In the genomic region with DNA sequence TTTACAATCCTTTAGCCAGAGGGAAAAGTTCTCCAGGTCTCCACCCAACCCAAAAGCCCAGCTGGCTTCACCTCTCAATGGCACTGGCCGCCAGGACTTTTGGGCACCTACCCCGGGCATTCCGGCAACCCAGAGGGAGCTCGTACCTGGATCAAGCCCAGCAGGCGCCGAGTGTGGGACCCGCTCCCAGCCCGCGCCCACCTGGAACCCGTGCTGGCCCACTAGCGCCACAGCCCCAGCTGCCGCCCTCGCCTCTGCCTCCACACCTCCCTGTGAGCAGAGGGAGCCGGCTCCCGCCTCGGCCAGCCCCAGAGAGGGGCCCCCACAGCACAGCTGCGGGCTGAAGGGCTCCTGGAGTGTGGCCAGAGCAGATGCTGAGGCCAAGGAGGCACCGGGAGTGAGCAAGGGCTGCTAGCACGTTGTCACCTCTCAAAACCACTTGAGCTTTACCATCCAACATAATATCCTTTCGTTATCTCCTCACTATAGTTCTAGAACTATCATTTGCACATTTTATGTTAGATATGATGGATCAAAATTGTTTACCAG, we compare ENCODE assay signal across 24 cellular contexts.
"Had no signal": no experiment of that assay in that cellular context is flagged by ENCODE, and none has a peak within 500 bp of the region (broad histone marks: within the 10 kb centered on the region; RNA-seq: fewer than 3 reads in every experiment).

No MANE protein-coding gene starts in this region.

- H2AFZ ChIP-seq: PC-9 had no signal

- H3K27ac ChIP-seq: PC-9, SK-N-MC, WERI-Rb-1 had no signal

- H3K27ac Mint-ChIP-seq: activated CD4-positive, alpha-beta memory T cell treated with anti-CD3 and anti-CD28 coated beads, Interleukin-2, amount 10 ng/mL, durations not matched to agents 7 days and 5 days; activated naive CD4-positive, alpha-beta T cell treated with anti-CD3 and anti-CD28 coated beads, Interleukin-2, amount 10 ng/mL, durations not matched to agents 7 days and 5 days; activated naive CD8-positive, alpha-beta T cell; activated naive CD8-positive, alpha-beta T cell treated with anti-CD3 and anti-CD28 coated beads, Interleukin-2, amount 50 U/mL, for 24 hours; IgD-negative memory B cell had no signal

- DNase-seq: activated CD4-positive, alpha-beta memory T cell treated with anti-CD3 and anti-CD28 coated beads, Interleukin-2, amount 10 ng/mL, durations not matched to agents 7 days and 5 days; activated CD4-positive, alpha-beta T cell treated with anti-CD3 and anti-CD28 coated beads for 1 hour; activated CD4-positive, alpha-beta T cell treated with anti-CD3 and anti-CD28 coated beads for 48 hours; activated CD4-positive, CD25-positive, alpha-beta regulatory T cell; activated CD8-positive, alpha-beta memory T cell treated with anti-CD3 and anti-CD28 coated beads for 24 hours; activated CD8-positive, alpha-beta memory T cell treated with anti-CD3 and anti-CD28 coated beads, Interleukin-2, amount 10 ng/mL, durations not matched to agents 7 days and 5 days; activated CD8-positive, alpha-beta memory T cell treated with anti-CD3 and anti-CD28 coated beads, Interleukin-2, amount 50 U/mL, for 48 hours; activated effector memory CD4-positive, alpha-beta T cell treated with Interleukin-2 at 50 U/mL for 16 hours; activated naive CD4-positive, alpha-beta T cell treated with anti-CD3 and anti-CD28 coated beads, Interleukin-2, amount 10 ng/mL, durations not matched to agents 7 days and 5 days; activated naive CD8-positive, alpha-beta T cell treated with anti-CD3 and anti-CD28 coated beads, Interleukin-2, amount 50 U/mL, for 24 hours; activated T-cell treated with anti-CD3 and anti-CD28 coated beads, Interleukin-2, amount 50 U/mL, for 48 hours; anterior cingulate cortex; caudate nucleus; cerebellar nuclear complex; KBM-7; NCI-H146; NCI-H187 treated with DMSO at 0.1 percent for 48 hours; PC-9; T1000; WERI-Rb-1 had no signal

- H3K4me1 Mint-ChIP-seq: brain had no signal

- H3K36me3 Mint-ChIP-seq: activated naive CD4-positive, alpha-beta T cell treated with anti-CD3 and anti-CD28 coated beads, Interleukin-2, amount 10 ng/mL, durations not matched to agents 7 days and 5 days; activated naive CD8-positive, alpha-beta T cell; brain had no signal

- H3K27me3 Mint-ChIP-seq: activated CD4-positive, alpha-beta memory T cell treated with anti-CD3 and anti-CD28 coated beads, Interleukin-2, amount 10 ng/mL, durations not matched to agents 7 days and 5 days; activated CD8-positive, alpha-beta memory T cell treated with anti-CD3 and anti-CD28 coated beads, Interleukin-2, amount 10 ng/mL, durations not matched to agents 7 days and 5 days; activated naive CD8-positive, alpha-beta T cell treated with anti-CD3 and anti-CD28 coated beads, Interleukin-2, amount 50 U/mL, for 24 hours; brain had no signal

- H3K36me3 ChIP-seq: WERI-Rb-1 had no signal

- H3K4me3 Mint-ChIP-seq: activated CD4-positive, alpha-beta memory T cell treated with anti-CD3 and anti-CD28 coated beads, Interleukin-2, amount 10 ng/mL, durations not matched to agents 7 days and 5 days; activated CD8-positive, alpha-beta memory T cell treated with anti-CD3 and anti-CD28 coated beads, Interleukin-2, amount 10 ng/mL, durations not matched to agents 7 days and 5 days; activated naive CD4-positive, alpha-beta T cell treated with anti-CD3 and anti-CD28 coated beads, Interleukin-2, amount 10 ng/mL, durations not matched to agents 7 days and 5 days; activated naive CD8-positive, alpha-beta T cell; activated naive CD8-positive, alpha-beta T cell treated with anti-CD3 and anti-CD28 coated beads, Interleukin-2, amount 50 U/mL, for 24 hours; brain; IgD-negative memory B cell had no signal

- H3K4me3 ChIP-seq: PC-9, SK-N-MC had no signal

- H3K9me3 Mint-ChIP-seq: activated naive CD4-positive, alpha-beta T cell treated with anti-CD3 and anti-CD28 coated beads, Interleukin-2, amount 10 ng/mL, durations not matched to agents 7 days and 5 days; activated naive CD8-positive, alpha-beta T cell treated with anti-CD3 and anti-CD28 coated beads, Interleukin-2, amount 50 U/mL, for 24 hours; IgD-negative memory B cell had no signal

- H3K4me2 ChIP-seq: PC-9 had no signal
